9 cellular contexts compared by ENCODE assay signal in genomic region chr4:149914521-149915115, GRCh38.
A peak's percentile ranks its signal among the peaks of the same experiment; 100 is the strongest.
DNase-seq lines count a peak whose midpoint lies in the region; ATAC-seq and TF ChIP-seq lines count a peak whose summit lies in the region.
"Had no signal": no experiment of that assay in that cellular context is flagged by ENCODE, and none has a peak within 500 bp of the region (broad histone marks: within the 10 kb centered on the region; RNA-seq: fewer than 3 reads in every experiment).

No MANE protein-coding gene starts in this region.

- peak; percentile 84 for TF ChIP-seq CTCF in cardiac fibroblast (IDR thresholded peaks at IDR 0.05; ENCODE audit: low read depth, low read length)

- no peak overlapping the region for H3K4me3 ChIP-seq in cardiac fibroblast (replicated peaks in 1 of 2; ENCODE audit: low read depth in 2 of 2, low read length in 2 of 2)

- ATAC-seq in GM18868 (IDR thresholded peaks at IDR 0.05; ENCODE audit: unreplicated experiment) (peak; percentile 95), HG03095 (IDR thresholded peaks at IDR 0.05; ENCODE audit: unreplicated experiment) (peak; percentile 77)
- ATAC-seq: CD8-positive, alpha-beta T cell had no signal

- DNase-seq in NCI-H2029 treated with DMSO at 0.1 percent for 48 hours (lab: John Stamatoyannopoulos, UW): peak; percentile 1
- no peak for DNase-seq in NCI-H2029 (lab: John Stamatoyannopoulos, UW)
- DNase-seq in NCI-H69 (lab: John Stamatoyannopoulos, UW): peak; percentile 66
- peak; percentile 68 to 73 for DNase-seq in cardiac fibroblast (ENCODE audit: low read depth in 2 of 2)
- DNase-seq in myocyte (ENCODE audit: low read depth): peak; percentile 55
- DNase-seq in ecto neural progenitor cell (ENCODE audit: low spot score): no peak

Comparison
In these comparisons a context has a peak if more than half of its experiments do, and no peak if none do; other contexts are left out.
1. DNase-seq: peak in NCI-H2029 treated with DMSO at 0.1 percent for 48 hours (single experiment), NCI-H69 (single experiment), cardiac fibroblast (2 of 2) and myocyte (single experiment); none in NCI-H2029 (single experiment) and ecto neural progenitor cell (single experiment).